Comparison of ENCODE assay signal across 15 cellular contexts in genomic region chr20:33539129-33539528, GRCh38. TPM values are rescaled to one million over a fixed set of nuclear protein-coding genes. Genes with fewer than 3 reads are reported as not detected.
DNase-seq lines count a peak whose midpoint lies in the region; ATAC-seq and TF ChIP-seq lines count a peak whose summit lies in the region.
"Had no signal": no experiment of that assay in that cellular context is flagged by ENCODE, and none has a peak within 500 bp of the region (broad histone marks: within the 10 kb centered on the region; RNA-seq: fewer than 3 reads in every experiment).

No MANE protein-coding gene starts in this region.

- H3K36me3 ChIP-seq in RWPE2 (ENCODE audit: low read depth) (no peaks in the 10 kb centered on the region), prostate gland (no peaks in the 10 kb centered on the region)

- DNase-seq in H4 (ENCODE audit: low spot score) (peak; percentile 11), RWPE2 (ENCODE audit: low spot score) (no peak), fibroblast of pulmonary artery (ENCODE audit: low read depth) (peak; percentile 41), prostate gland (ENCODE audit: low spot score) (peak; percentile 42), RKO (ENCODE audit: low spot score) (no peak), NCI-H82 treated with DMSO at 0.1 percent for 48 hours (lab: John Stamatoyannopoulos, UW; ENCODE audit: unreplicated experiment) (no peak)
- DNase-seq: activated CD4-positive, alpha-beta memory T cell treated with anti-CD3 and anti-CD28 coated beads for 36 hours; activated gamma-delta T cell; caudate nucleus; naive thymus-derived CD4-positive, alpha-beta T cell; NCI-H2171 treated with DMSO at 0.1 percent for 48 hours; PC-9; substantia nigra; T-helper 2 cell had no signal

- 67% methylated on average over 1 of the region's 1 CpG for WGBS in prostate gland

- TF ChIP-seq POLR2A in prostate gland (IDR thresholded peaks at IDR 0.05), result no peak

- H3K27ac ChIP-seq in RWPE2 (ENCODE audit: poor library complexity, severe bottlenecking), result no peak overlapping the region
- H3K27ac ChIP-seq in prostate gland, result peak overlapping the region; percentile 51 to 70
- H3K27ac ChIP-seq: PC-9 had no signal

- no peaks in the 10 kb centered on the region for H3K9me3 ChIP-seq in RWPE2 (ENCODE audit: severe bottlenecking)
- H3K9me3 ChIP-seq in prostate gland, result no peaks in the 10 kb centered on the region

- TF ChIP-seq CTCF in RWPE2 (IDR thresholded peaks at IDR 0.05; ENCODE audit: poor library complexity, severe bottlenecking), result no peak
- no peak for TF ChIP-seq CTCF in fibroblast of pulmonary artery (IDR thresholded peaks at IDR 0.05; ENCODE audit: low read length, missing control alignments)
- no peak for TF ChIP-seq CTCF in prostate gland (IDR thresholded peaks at IDR 0.05)

- no peak overlapping the region for H3K4me3 ChIP-seq in RWPE2 (ENCODE audit: severe bottlenecking)
- no peak overlapping the region for H3K4me3 ChIP-seq in fibroblast of pulmonary artery (replicated peaks; ENCODE audit: low read depth, low read length)
- H3K4me3 ChIP-seq in prostate gland, result no peak overlapping the region
- H3K4me3 ChIP-seq: PC-9 had no signal

- intact Hi-C loops in prostate gland (cut with DNase I), result no loop called here

- H3K27me3 ChIP-seq in RWPE2 (ENCODE audit: insufficient read depth, poor library complexity, severe bottlenecking) (no peaks in the 10 kb centered on the region), prostate gland (replicated peaks; ENCODE audit: insufficient read depth) (no peaks in the 10 kb centered on the region)

- ATAC-seq in RWPE2 (ENCODE audit: low read depth), result peak; percentile 65
- no peak for ATAC-seq in HG03354 (IDR thresholded peaks at IDR 0.05; ENCODE audit: poor library complexity, severe bottlenecking, unreplicated experiment)
- ATAC-seq: naive thymus-derived CD4-positive, alpha-beta T cell had no signal

- H3K4me1 ChIP-seq in RWPE2 (ENCODE audit: insufficient read depth, poor library complexity, severe bottlenecking) (peaks cover 7% of the 10 kb centered on the region), prostate gland (replicated peaks) (peaks cover 7% of the 10 kb centered on the region)

RNA-seq across cellular contexts. Expression of gene CBFA2T2, which starts 49.2 kb away (rescaled TPM):
- total RNA-seq in H4 (2014; rRNA removed; shearing (Covaris generic)), result 3.6 and 4.7 TPM in 2 replicates
- 10 to 100 TPM; 40.3 to 54.6 TPM for total RNA-seq in prostate gland

Comparison
In these comparisons a context has a peak if more than half of its experiments do, and no peak if none do; other contexts are left out.
1. DNase-seq: peak in H4 (single experiment), fibroblast of pulmonary artery (single experiment) and prostate gland (single experiment); none in RWPE2 (single experiment), RKO (single experiment) and NCI-H82 treated with DMSO at 0.1 percent for 48 hours (single experiment).